In genomic region chr10:132559538-132559937, GRCh38 we compare ENCODE assay signal across 16 cellular contexts.
"Had no signal": no experiment of that assay in that cellular context is flagged by ENCODE, and none has a peak within 500 bp of the region (broad histone marks: within the 10 kb centered on the region; RNA-seq: fewer than 3 reads in every experiment).

No MANE protein-coding gene starts in this region.

- DNase-seq: activated CD4-positive, alpha-beta T cell treated with anti-CD3 and anti-CD28 coated beads, Interleukin-2, amount 50 U/mL, for 4 hours; activated naive CD8-positive, alpha-beta T cell treated with anti-CD3 and anti-CD28 coated beads for 36 hours; activated T-cell treated with anti-CD3 and anti-CD28 coated beads for 4 hours; amniotic stem cell; foreskin keratinocyte; islet precursor cell; lower lobe of right lung; nucleus accumbens; stimulated activated naive CD4-positive, alpha-beta T cell treated with Interleukin-2 at 50 U/mL for 16 hours; T-cell; T-helper 9 cell; thyroid gland had no signal

- H3K4me3 ChIP-seq: dorsolateral prefrontal cortex, lower lobe of right lung, thyroid gland, uterus had no signal

- H3K4me1 ChIP-seq: foreskin keratinocyte had no signal

- H3K27ac Mint-ChIP-seq: activated naive CD8-positive, alpha-beta T cell treated with anti-CD3 and anti-CD28 coated beads for 36 hours; activated T-helper 1 cell treated with anti-CD3 and anti-CD28 coated beads, Interleukin-12 subunit alpha, Interleukin-12 subunit beta, Interleukin-2, Interleukin-4 antibody, amounts not matched to agents 30 ng/mL and 10 ng/mL and 1 ng/mL, durations not matched to agents 14 hours and 24 hours and 36 hours; nephron; T-cell had no signal

- ATAC-seq: foreskin keratinocyte, T-cell had no signal

- H3K27me3 ChIP-seq: dorsolateral prefrontal cortex, foreskin keratinocyte, thyroid gland, uterus had no signal

- H3K27me3 Mint-ChIP-seq: activated naive CD8-positive, alpha-beta T cell treated with anti-CD3 and anti-CD28 coated beads for 36 hours; T-cell had no signal

- H3K9me3 ChIP-seq: lower lobe of right lung, thyroid gland, uterus had no signal

- H3K36me3 ChIP-seq: lower lobe of right lung, thyroid gland, uterus had no signal

- H3K27ac ChIP-seq: foreskin keratinocyte, lower lobe of right lung, thyroid gland, uterus had no signal

- H3K4me3 Mint-ChIP-seq: activated naive CD8-positive, alpha-beta T cell treated with anti-CD3 and anti-CD28 coated beads for 36 hours; activated T-helper 1 cell treated with anti-CD3 and anti-CD28 coated beads, Interleukin-12 subunit alpha, Interleukin-12 subunit beta, Interleukin-2, Interleukin-4 antibody, amounts not matched to agents 30 ng/mL and 10 ng/mL and 1 ng/mL, durations not matched to agents 14 hours and 24 hours and 36 hours; nephron had no signal

- H3K9me3 Mint-ChIP-seq: activated naive CD8-positive, alpha-beta T cell treated with anti-CD3 and anti-CD28 coated beads for 36 hours; activated T-helper 1 cell treated with anti-CD3 and anti-CD28 coated beads, Interleukin-12 subunit alpha, Interleukin-12 subunit beta, Interleukin-2, Interleukin-4 antibody, amounts not matched to agents 30 ng/mL and 10 ng/mL and 1 ng/mL, durations not matched to agents 14 hours and 24 hours and 36 hours; T-cell had no signal
